Comparison of ENCODE assay signal across 1 cellular context in genomic region chr10:113679463-113680171, GRCh38.
A peak's percentile ranks its signal among the peaks of the same experiment; 100 is the strongest.
TF ChIP-seq lines count a peak whose summit lies in the region.

Gene CASP7 (plus strand): TSS chr10:113679912. CDS start chr10:113697494, 17,582 bp downstream.

TF ChIP-seq in HepG2, 621 proteins besides CTCF, POLR2A, EP300 and RAD21 (continued from another document and continues in another):
- TF ChIP-seq ZNF543 (CRISPR knock-in tag; IDR thresholded peaks at IDR 0.05) (no peak), HDAC1 (CRISPR knock-in tag; IDR thresholded peaks at IDR 0.05) (peak; percentile 58), ZFX (CRISPR knock-in tag; IDR thresholded peaks at IDR 0.05; ENCODE audit: low read depth) (peak; percentile 64), FOXC1 (CRISPR knock-in tag; IDR thresholded peaks at IDR 0.05; ENCODE audit: borderline replicate concordance) (peak; percentile 74; the same call in 1 of the 2 replicates), UBTF (CRISPR knock-in tag; IDR thresholded peaks at IDR 0.05) (peak; percentile 84; the same call in 1 of the 2 replicates), KDM5B (CRISPR knock-in tag; IDR thresholded peaks at IDR 0.05; ENCODE audit: borderline replicate concordance) (peak; percentile 18; the same call in 1 of the 2 replicates), ELF4 (CRISPR knock-in tag; IDR thresholded peaks at IDR 0.05; ENCODE audit: borderline replicate concordance) (no peak), ZSCAN29 (CRISPR knock-in tag; conservative IDR thresholded peaks at IDR 0.05) (no peak), MXD4 (CRISPR knock-in tag; IDR thresholded peaks at IDR 0.05) (no peak), EEA1 (CRISPR knock-in tag; IDR thresholded peaks at IDR 0.05; ENCODE audit: borderline replicate concordance) (no peak), ZNF691 (CRISPR knock-in tag; IDR thresholded peaks at IDR 0.05; ENCODE audit: borderline replicate concordance, low read depth) (peak; percentile 51; the same call in 1 of the 2 replicates), RXRA (CRISPR knock-in tag; IDR thresholded peaks at IDR 0.05) (no peak), ERF (CRISPR knock-in tag; IDR thresholded peaks at IDR 0.05) (no peak), HOXA3 (CRISPR knock-in tag; IDR thresholded peaks at IDR 0.05) (no peak; the same call in 1 of the 2 replicates), SKI (IDR thresholded peaks at IDR 0.05; ENCODE audit: partially characterized antibody) (no peak), SP4 (CRISPR knock-in tag; IDR thresholded peaks at IDR 0.05) (no peak; the same call in 1 of the 2 replicates), CSRNP1 (CRISPR knock-in tag; IDR thresholded peaks at IDR 0.05) (no peak; the same call in 1 of the 2 replicates), IRF1 (CRISPR knock-in tag; IDR thresholded peaks at IDR 0.05; ENCODE audit: low read depth) (peak; percentile 98), THYN1 (CRISPR knock-in tag; IDR thresholded peaks at IDR 0.05; ENCODE audit: borderline replicate concordance, low read depth) (no peak), TSC22D2 (CRISPR knock-in tag; IDR thresholded peaks at IDR 0.05; ENCODE audit: borderline replicate concordance) (peak; percentile 44; the same call in 1 of the 2 replicates), NBN (conservative IDR thresholded peaks at IDR 0.05) (no peak), ZNF660 (CRISPR knock-in tag; IDR thresholded peaks at IDR 0.05; ENCODE audit: borderline replicate concordance, low read depth) (no peak), MLLT10 (CRISPR knock-in tag; IDR thresholded peaks at IDR 0.05) (no peak), RELA (CRISPR knock-in tag; IDR thresholded peaks at IDR 0.05) (no peak), SRSF1 (optimal IDR thresholded peaks at IDR 0.05; ENCODE audit: low read depth, low read length) (peak; percentile 79), ZNF782 (CRISPR knock-in tag; IDR thresholded peaks at IDR 0.05; ENCODE audit: borderline replicate concordance) (no peak), SMAD3 (CRISPR knock-in tag; IDR thresholded peaks at IDR 0.05) (no peak; the same call in 1 of the 2 replicates), ZSCAN30 (CRISPR knock-in tag; IDR thresholded peaks at IDR 0.05) (no peak), MATR3 (CRISPR knock-in tag; IDR thresholded peaks at IDR 0.05) (no peak), CREBL2 (CRISPR knock-in tag; IDR thresholded peaks at IDR 0.05; ENCODE audit: borderline replicate concordance) (no peak), HES4 (CRISPR knock-in tag; IDR thresholded peaks at IDR 0.05; ENCODE audit: borderline replicate concordance) (peak; percentile 14; the same call in 1 of the 2 replicates), PHF20 (CRISPR knock-in tag; IDR thresholded peaks at IDR 0.05) (peak; percentile 68), KDM1A (CRISPR knock-in tag; IDR thresholded peaks at IDR 0.05) (no peak), CEBPZ (IDR thresholded peaks at IDR 0.05; ENCODE audit: low read length) (no peak), USF2 (IDR thresholded peaks at IDR 0.05; ENCODE audit: low read depth, low read length) (no peak), USF2 (CRISPR knock-in tag; IDR thresholded peaks at IDR 0.05; ENCODE audit: borderline replicate concordance) (no peak), CBX1 (IDR thresholded peaks at IDR 0.05; ENCODE audit: low read depth) (peak; percentile 21), TRAFD1 (CRISPR knock-in tag; IDR thresholded peaks at IDR 0.05; ENCODE audit: borderline replicate concordance) (no peak), SOX6 (IDR thresholded peaks at IDR 0.05) (no peak), SOX6 (CRISPR knock-in tag; IDR thresholded peaks at IDR 0.05) (peak; percentile 30; the same call in 1 of the 2 replicates), ZMYM4 (CRISPR knock-in tag; IDR thresholded peaks at IDR 0.05) (peak; percentile 52; the same call in 1 of the 2 replicates), ZNF580 (CRISPR knock-in tag; IDR thresholded peaks at IDR 0.05; ENCODE audit: borderline replicate concordance, low read depth) (0 out of 2 replicates have a peak, but pooled peaks have one; percentile 16), RBM22 (optimal IDR thresholded peaks at IDR 0.05; ENCODE audit: low read length) (no peak), ZNF280D (CRISPR knock-in tag; IDR thresholded peaks at IDR 0.05) (0 out of 2 replicates have a peak, but pooled peaks have one; percentile 30), ZBTB37 (CRISPR knock-in tag; IDR thresholded peaks at IDR 0.05) (no peak)
